1 cellular context compared by ENCODE assay signal in the genomic region with DNA sequence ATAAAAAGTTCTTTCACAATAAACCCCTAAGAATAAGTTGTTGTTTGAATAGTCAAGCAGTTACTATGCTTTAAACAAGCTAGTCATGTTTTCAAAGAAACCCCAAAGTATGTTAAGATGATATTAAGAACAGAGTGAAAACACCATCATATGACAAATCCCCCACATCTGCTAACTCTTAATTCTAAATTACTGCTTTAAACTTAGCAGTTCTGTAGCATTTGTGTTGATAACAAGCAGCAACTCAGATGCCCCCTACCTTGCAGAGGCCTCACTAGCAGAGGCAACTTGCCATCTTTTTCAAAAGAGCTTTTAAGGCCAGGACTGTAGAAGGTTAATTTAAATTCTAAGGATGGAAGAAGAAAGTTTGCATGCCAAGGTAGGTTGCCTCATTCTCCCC.
TF ChIP-seq lines count a peak whose summit lies in the region.

No MANE protein-coding gene starts in this region.

TF ChIP-seq in K562, 482 proteins besides CTCF, POLR2A, EP300 and RAD21 (continued from another document):
- no peak for TF ChIP-seq PCBP2 (IDR thresholded peaks at IDR 0.05; ENCODE audit: low read depth, low read length, poor library complexity, severe bottlenecking)
- TF ChIP-seq PHB2 (IDR thresholded peaks at IDR 0.05; ENCODE audit: low read depth), result no peak
- TF ChIP-seq, protein P1, sequence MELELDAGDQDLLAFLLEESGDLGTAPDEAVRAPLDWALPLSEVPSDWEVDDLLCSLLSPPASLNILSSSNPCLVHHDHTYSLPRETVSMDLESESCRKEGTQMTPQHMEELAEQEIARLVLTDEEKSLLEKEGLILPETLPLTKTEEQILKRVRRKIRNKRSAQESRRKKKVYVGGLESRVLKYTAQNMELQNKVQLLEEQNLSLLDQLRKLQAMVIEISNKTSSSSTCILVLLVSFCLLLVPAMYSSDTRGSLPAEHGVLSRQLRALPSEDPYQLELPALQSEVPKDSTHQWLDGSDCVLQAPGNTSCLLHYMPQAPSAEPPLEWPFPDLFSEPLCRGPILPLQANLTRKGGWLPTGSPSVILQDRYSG (tag; conservative IDR thresholded peaks at IDR 0.05; ENCODE audit: low read depth), result no peak
- TF ChIP-seq SAFB (IDR thresholded peaks at IDR 0.05; ENCODE audit: borderline replicate concordance, low read depth, low read length), result no peak
- no peak for TF ChIP-seq RBM17 (IDR thresholded peaks at IDR 0.05; ENCODE audit: borderline replicate concordance, low read depth, low read length)
- TF ChIP-seq ZNF133 (CRISPR knock-in tag; IDR thresholded peaks at IDR 0.05), result no peak
- TF ChIP-seq, protein P2, sequence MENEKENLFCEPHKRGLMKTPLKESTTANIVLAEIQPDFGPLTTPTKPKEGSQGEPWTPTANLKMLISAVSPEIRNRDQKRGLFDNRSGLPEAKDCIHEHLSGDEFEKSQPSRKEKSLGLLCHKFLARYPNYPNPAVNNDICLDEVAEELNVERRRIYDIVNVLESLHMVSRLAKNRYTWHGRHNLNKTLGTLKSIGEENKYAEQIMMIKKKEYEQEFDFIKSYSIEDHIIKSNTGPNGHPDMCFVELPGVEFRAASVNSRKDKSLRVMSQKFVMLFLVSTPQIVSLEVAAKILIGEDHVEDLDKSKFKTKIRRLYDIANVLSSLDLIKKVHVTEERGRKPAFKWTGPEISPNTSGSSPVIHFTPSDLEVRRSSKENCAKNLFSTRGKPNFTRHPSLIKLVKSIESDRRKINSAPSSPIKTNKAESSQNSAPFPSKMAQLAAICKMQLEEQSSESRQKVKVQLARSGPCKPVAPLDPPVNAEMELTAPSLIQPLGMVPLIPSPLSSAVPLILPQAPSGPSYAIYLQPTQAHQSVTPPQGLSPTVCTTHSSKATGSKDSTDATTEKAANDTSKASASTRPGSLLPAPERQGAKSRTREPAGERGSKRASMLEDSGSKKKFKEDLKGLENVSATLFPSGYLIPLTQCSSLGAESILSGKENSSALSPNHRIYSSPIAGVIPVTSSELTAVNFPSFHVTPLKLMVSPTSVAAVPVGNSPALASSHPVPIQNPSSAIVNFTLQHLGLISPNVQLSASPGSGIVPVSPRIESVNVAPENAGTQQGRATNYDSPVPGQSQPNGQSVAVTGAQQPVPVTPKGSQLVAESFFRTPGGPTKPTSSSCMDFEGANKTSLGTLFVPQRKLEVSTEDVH (IDR thresholded peaks at IDR 0.05; ENCODE audit: low read depth, partially characterized antibody), result no peak
- TF ChIP-seq NCOA6 (IDR thresholded peaks at IDR 0.05), result no peak
- TF ChIP-seq L3MBTL2 (IDR thresholded peaks at IDR 0.05), result no peak
- TF ChIP-seq HCFC1 (IDR thresholded peaks at IDR 0.05; ENCODE audit: low read depth, low read length), result no peak
- no peak for TF ChIP-seq ELF2 (CRISPR knock-in tag; IDR thresholded peaks at IDR 0.05)
- TF ChIP-seq PHF21A (IDR thresholded peaks at IDR 0.05; ENCODE audit: borderline replicate concordance, low read depth), result no peak
- no peak for TF ChIP-seq MCM5 (IDR thresholded peaks at IDR 0.05; ENCODE audit: low read depth)
